9 cellular contexts compared by ENCODE assay signal in genomic region chr1:37561794-37562132, GRCh38. TPM values are rescaled to one million over a fixed set of nuclear protein-coding genes. Genes with fewer than 3 reads are reported as not detected.
DNase-seq lines count a peak whose midpoint lies in the region; ATAC-seq and TF ChIP-seq lines count a peak whose summit lies in the region.
"Had no signal": no experiment of that assay in that cellular context is flagged by ENCODE, and none has a peak within 500 bp of the region (broad histone marks: within the 10 kb centered on the region; RNA-seq: fewer than 3 reads in every experiment).

No MANE protein-coding gene starts in this region.

- peaks cover 1% of the 10 kb centered on the region for H3K36me3 Mint-ChIP-seq in activated CD8-positive, alpha-beta T cell treated with anti-CD3 and anti-CD28 coated beads for 36 hours (ENCODE audit: low read depth)
- H3K36me3 Mint-ChIP-seq in stimulated activated naive CD8-positive, alpha-beta T cell treated with anti-CD3 and anti-CD28 coated beads, Interleukin-15, Interleukin-2, amounts not matched to agents 100 ng/mL and 50 ng/mL, for 24 hours (ENCODE audit: low read depth): peaks cover 26% of the 10 kb centered on the region

- intact Hi-C loops in activated CD8-positive, alpha-beta T cell treated with anti-CD3 and anti-CD28 coated beads for 36 hours (cut with micrococcal nuclease): no loop called here

- no peak overlapping the region for H3K4me2 ChIP-seq in Karpas-422 (ENCODE audit: low read depth, low read length, poor library complexity, severe bottlenecking)

- no peaks in the 10 kb centered on the region for H3K9me3 ChIP-seq in Karpas-422 (ENCODE audit: low read length)

- no peaks in the 10 kb centered on the region for H3K4me1 Mint-ChIP-seq in activated CD8-positive, alpha-beta T cell treated with anti-CD3 and anti-CD28 coated beads for 36 hours (ENCODE audit: low read depth)
- no peaks in the 10 kb centered on the region for H3K4me1 Mint-ChIP-seq in stimulated activated naive CD8-positive, alpha-beta T cell treated with anti-CD3 and anti-CD28 coated beads, Interleukin-15, Interleukin-2, amounts not matched to agents 100 ng/mL and 50 ng/mL, for 24 hours (ENCODE audit: low read depth)
- H3K4me1 Mint-ChIP-seq: T-cell had no signal

- H2AFZ ChIP-seq in Karpas-422 (ENCODE audit: low read length): no peak overlapping the region

- no peaks in the 10 kb centered on the region for H3K79me2 ChIP-seq in Karpas-422 (ENCODE audit: low read length)

- H3K9me2 ChIP-seq in Karpas-422 (replicated peaks; ENCODE audit: insufficient read depth, low read length): no peaks in the 10 kb centered on the region

- no peaks in the 10 kb centered on the region for H3K27me3 Mint-ChIP-seq in activated CD8-positive, alpha-beta T cell treated with anti-CD3 and anti-CD28 coated beads for 36 hours
- no peaks in the 10 kb centered on the region for H3K27me3 Mint-ChIP-seq in stimulated activated naive CD8-positive, alpha-beta T cell treated with anti-CD3 and anti-CD28 coated beads, Interleukin-15, Interleukin-2, amounts not matched to agents 100 ng/mL and 50 ng/mL, for 24 hours

- H4K20me1 ChIP-seq in Karpas-422 (ENCODE audit: insufficient read depth, low read depth, low read length): no peaks in the 10 kb centered on the region

- no peaks in the 10 kb centered on the region for H3K9me3 Mint-ChIP-seq in activated CD8-positive, alpha-beta T cell treated with anti-CD3 and anti-CD28 coated beads for 36 hours
- H3K9me3 Mint-ChIP-seq in stimulated activated naive CD8-positive, alpha-beta T cell treated with anti-CD3 and anti-CD28 coated beads, Interleukin-15, Interleukin-2, amounts not matched to agents 100 ng/mL and 50 ng/mL, for 24 hours: no peaks in the 10 kb centered on the region
- H3K9me3 Mint-ChIP-seq: T-cell had no signal

- TF ChIP-seq CTCF in activated CD8-positive, alpha-beta T cell treated with anti-CD3 and anti-CD28 coated beads for 36 hours (IDR thresholded peaks at IDR 0.05): peak; percentile 65

- ATAC-seq in activated CD8-positive, alpha-beta T cell treated with anti-CD3 and anti-CD28 coated beads for 36 hours: peak; percentile 69
- ATAC-seq in GM21360 (IDR thresholded peaks at IDR 0.05; ENCODE audit: unreplicated experiment) (no peak), GM19395 (IDR thresholded peaks at IDR 0.05; ENCODE audit: unreplicated experiment) (no peak)

- no peak overlapping the region for H3K9ac ChIP-seq in Karpas-422 (ENCODE audit: low read length)

- no peak overlapping the region for H3K4me3 ChIP-seq in Karpas-422 (ENCODE audit: low read length)

- H3K27ac Mint-ChIP-seq in activated CD8-positive, alpha-beta T cell treated with anti-CD3 and anti-CD28 coated beads for 36 hours: no peak overlapping the region
- H3K27ac Mint-ChIP-seq in stimulated activated naive CD8-positive, alpha-beta T cell treated with anti-CD3 and anti-CD28 coated beads, Interleukin-15, Interleukin-2, amounts not matched to agents 100 ng/mL and 50 ng/mL, for 24 hours: peak overlapping the region; percentile 69
- H3K27ac Mint-ChIP-seq: T-cell had no signal

- DNase-seq in ELF-1 (ENCODE audit: low read depth, low spot score): peak; percentile 46
- DNase-seq in Karpas-422: peak; percentile 50
- DNase-seq in activated CD8-positive, alpha-beta T cell treated with anti-CD3 and anti-CD28 coated beads for 36 hours: peak; percentile 54
- peak; percentile 38 for DNase-seq in germinal center (ENCODE audit: low spot score)
- no peak for DNase-seq in NCI-H2107 (lab: John Stamatoyannopoulos, UW)

- H3K36me3 ChIP-seq in Karpas-422 (ENCODE audit: insufficient read depth, low read length): peaks cover 14% of the 10 kb centered on the region; the same call in 1 of the 2 replicates

- CTCF ChIA-PET in activated CD8-positive, alpha-beta T cell treated with anti-CD3 and anti-CD28 coated beads for 36 hours (lab: Charles Lee): interaction anchor here (0.7 to 1.5 kb wide), 7 partner anchors 19 to 247 kb away, joined by 3 to 14 read pairs (median 3); partner anchors contain the start of gene YRDC

- POLR2A ChIA-PET in activated CD8-positive, alpha-beta T cell treated with anti-CD3 and anti-CD28 coated beads for 36 hours (lab: Charles Lee): interaction anchor here (1.0 kb wide), 1 partner anchor 246 kb away, joined by 3 read pairs; the partner anchor contains the start of gene YRDC

- H3K27me3 ChIP-seq in Karpas-422 (ENCODE audit: low read length): no peaks in the 10 kb centered on the region

- H3K27ac ChIP-seq in Karpas-422 (ENCODE audit: low read length): no peak overlapping the region

- H3K4me1 ChIP-seq in Karpas-422 (ENCODE audit: low read length): no peaks in the 10 kb centered on the region

- no peak overlapping the region for H3K4me3 Mint-ChIP-seq in activated CD8-positive, alpha-beta T cell treated with anti-CD3 and anti-CD28 coated beads for 36 hours
- no peak overlapping the region for H3K4me3 Mint-ChIP-seq in stimulated activated naive CD8-positive, alpha-beta T cell treated with anti-CD3 and anti-CD28 coated beads, Interleukin-15, Interleukin-2, amounts not matched to agents 100 ng/mL and 50 ng/mL, for 24 hours
- H3K4me3 Mint-ChIP-seq: T-cell had no signal

RNA-seq across cellular contexts. Expression of gene DNALI1, which starts 5.0 kb away (rescaled TPM):
- total RNA-seq in Karpas-422 (2014; rRNA removed; shearing (Covaris generic); ENCODE audit: low replicate concordance): not detected in 2 replicates
- total RNA-seq in activated CD8-positive, alpha-beta T cell treated with anti-CD3 and anti-CD28 coated beads for 36 hours: not detected

RNA-seq across cellular contexts. Expression of gene SNIP1, which starts 7.7 kb away (rescaled TPM):
- total RNA-seq in Karpas-422 (2014; rRNA removed; shearing (Covaris generic); ENCODE audit: low replicate concordance): 8.6 and 9.7 TPM in 2 replicates
- 10 to 100 TPM; 18.3 to 21.8 TPM for total RNA-seq in activated CD8-positive, alpha-beta T cell treated with anti-CD3 and anti-CD28 coated beads for 36 hours

RNA-seq across cellular contexts. Expression of gene GNL2, which starts 34.0 kb away (rescaled TPM):
- total RNA-seq in Karpas-422 (2014; rRNA removed; shearing (Covaris generic); ENCODE audit: low replicate concordance): 56.2 and 76.1 TPM in 2 replicates
- 10 to 100 TPM; 76.4 to 77.8 TPM for total RNA-seq in activated CD8-positive, alpha-beta T cell treated with anti-CD3 and anti-CD28 coated beads for 36 hours

RNA-seq across cellular contexts. Expression of gene MEAF6, which starts 47.2 kb away (rescaled TPM):
- 105 and 126 TPM in 2 replicates for total RNA-seq in Karpas-422 (2014; rRNA removed; shearing (Covaris generic); ENCODE audit: low replicate concordance)
- 10 to 100 TPM; 74.0 to 76.3 TPM for total RNA-seq in activated CD8-positive, alpha-beta T cell treated with anti-CD3 and anti-CD28 coated beads for 36 hours
